ENCODE assay signal across 17 cellular contexts in genomic region chr20:5430670-5431069, GRCh38.
DNase-seq lines count a peak whose midpoint lies in the region; ATAC-seq and TF ChIP-seq lines count a peak whose summit lies in the region.
"Had no signal": no experiment of that assay in that cellular context is flagged by ENCODE, and none has a peak within 500 bp of the region (broad histone marks: within the 10 kb centered on the region; RNA-seq: fewer than 3 reads in every experiment).

No MANE protein-coding gene starts in this region.

- POLR2A ChIA-PET in HCT116 (lab: Charles Lee): no interaction called here
- POLR2A ChIA-PET in PC-3 (lab: Charles Lee; ENCODE audit: unreplicated experiment): no interaction called here

- H3K36me3 Mint-ChIP-seq in endodermal cell (ENCODE audit: low read depth): no peaks in the 10 kb centered on the region
- no peaks in the 10 kb centered on the region for H3K36me3 Mint-ChIP-seq in activated naive CD4-positive, alpha-beta T cell treated with anti-CD3 and anti-CD28 coated beads, Interleukin-2, amount 10 ng/mL, durations not matched to agents 7 days and 5 days
- H3K36me3 Mint-ChIP-seq: CD4-positive, alpha-beta memory T cell; IgD-negative memory B cell had no signal

- H3K36me3 ChIP-seq in HCT116 (ENCODE audit: control insufficient read depth in 1 of 2, insufficient read depth in 2 of 2, low read length in 2 of 2) (no peaks in the 10 kb centered on the region), PC-3 (ENCODE audit: low read depth, low read length) (no peaks in the 10 kb centered on the region), endodermal cell (ENCODE audit: control insufficient read depth, insufficient read depth, low read length) (no peaks in the 10 kb centered on the region), kidney epithelial cell (ENCODE audit: control insufficient read depth, insufficient read depth, low read length) (no peaks in the 10 kb centered on the region), prostate gland (no peaks in the 10 kb centered on the region)

- RAD21 ChIA-PET in HCT116 (lab: Charles Lee; ENCODE audit: low non-redundant PET in 1 of 2, low total read pairs in 2 of 2, uncharacterized antibody in 2 of 2, unreplicated experiment in 2 of 2): no interaction called here

- WGBS in endodermal cell (ENCODE audit: insufficient coverage in 1 of 2, insufficient read length in 1 of 2), 2 experiments: 72 to 75% methylated on average over 2 of the region's 2 CpGs
- WGBS in prostate gland: 16% methylated on average over 2 of the region's 2 CpGs

- H3K4me2 ChIP-seq in HCT116 (ENCODE audit: low read length) (no peak overlapping the region), PC-3 (ENCODE audit: low read length) (no peak overlapping the region)

- no peaks in the 10 kb centered on the region for H3K4me1 ChIP-seq in HCT116 (ENCODE audit: control insufficient read depth in 1 of 2, insufficient read depth in 2 of 2, low read length in 2 of 2)
- no peaks in the 10 kb centered on the region for H3K4me1 ChIP-seq in PC-3 (ENCODE audit: insufficient read depth, low read length)
- H3K4me1 ChIP-seq in endodermal cell (ENCODE audit: control insufficient read depth, insufficient read depth, low read length): peaks cover 8% of the 10 kb centered on the region
- H3K4me1 ChIP-seq in prostate gland (replicated peaks): no peaks in the 10 kb centered on the region

- H3K9me3 ChIP-seq in HCT116 (ENCODE audit: control insufficient read depth in 1 of 2, insufficient read depth in 1 of 2, low read depth in 1 of 2, low read length in 2 of 2): no peaks in the 10 kb centered on the region
- no peaks in the 10 kb centered on the region for H3K9me3 ChIP-seq in PC-3 (ENCODE audit: low read length)
- no peaks in the 10 kb centered on the region for H3K9me3 ChIP-seq in endodermal cell (ENCODE audit: control insufficient read depth, low read length)
- no peaks in the 10 kb centered on the region for H3K9me3 ChIP-seq in prostate gland

- H4K20me1 ChIP-seq in HCT116 (ENCODE audit: insufficient read depth) (no peaks in the 10 kb centered on the region), PC-3 (ENCODE audit: low read length) (no peaks in the 10 kb centered on the region)

- BruUV-seq in HCT116 (replicated peaks; lab: Mats Ljungman, UMichigan) (no TSS peak), PC-3 (replicated peaks; lab: Mats Ljungman, UMichigan) (no TSS peak)

- intact Hi-C loops in HCT116 (cut with micrococcal nuclease): no loop called here
- intact Hi-C loops in PC-3 (cut with micrococcal nuclease): loop anchor here (5.0 kb wide), 1 partner anchor 223 kb away; no protein-coding TSS in a partner anchor
- intact Hi-C loops in prostate gland (cut with DNase I): no loop called here

- CTCF ChIA-PET in HCT116 (lab: Charles Lee) (interaction anchor here (1.6 to 2.1 kb wide), 3 partner anchors 13 to 225 kb away, joined by 4 to 7 read pairs (median 5); no protein-coding TSS in a partner anchor), PC-3 (lab: Charles Lee) (no interaction called here)
- CTCF ChIA-PET in activated naive CD4-positive, alpha-beta T cell treated with anti-CD3 and anti-CD28 coated beads, Interleukin-2, amount 10 ng/mL, durations not matched to agents 7 days and 5 days (lab: Charles Lee): interaction anchor here (0.9 kb wide), 1 partner anchor 17 kb away, joined by 3 read pairs; no protein-coding TSS in a partner anchor

- H3K27me3 Mint-ChIP-seq in endodermal cell (ENCODE audit: insufficient read depth): peaks cover 8% of the 10 kb centered on the region
- peaks cover 11% of the 10 kb centered on the region for H3K27me3 Mint-ChIP-seq in activated naive CD4-positive, alpha-beta T cell treated with anti-CD3 and anti-CD28 coated beads, Interleukin-2, amount 10 ng/mL, durations not matched to agents 7 days and 5 days

- H3K9me3 Mint-ChIP-seq in endodermal cell: no peaks in the 10 kb centered on the region
- H3K9me3 Mint-ChIP-seq in activated naive CD4-positive, alpha-beta T cell treated with anti-CD3 and anti-CD28 coated beads, Interleukin-2, amount 10 ng/mL, durations not matched to agents 7 days and 5 days: no peaks in the 10 kb centered on the region
- H3K9me3 Mint-ChIP-seq: IgD-negative memory B cell had no signal

- peaks cover 10% of the 10 kb centered on the region for H3K4me1 Mint-ChIP-seq in endodermal cell
- no peaks in the 10 kb centered on the region for H3K4me1 Mint-ChIP-seq in activated naive CD4-positive, alpha-beta T cell treated with anti-CD3 and anti-CD28 coated beads, Interleukin-2, amount 10 ng/mL, durations not matched to agents 7 days and 5 days
- H3K4me1 Mint-ChIP-seq: B cell; CD4-positive, alpha-beta memory T cell; IgD-negative memory B cell had no signal

- TF ChIP-seq CTCF in HCT116 (IDR thresholded peaks at IDR 0.05 in 2 of 3, conservative IDR thresholded peaks at IDR 0.05 in 1 of 3; ENCODE audit: borderline replicate concordance in 1 of 3, insufficient read depth in 1 of 3, low read depth in 2 of 3, low read length in 2 of 3) (peak; percentile 27 to 45 (median 33); a peak in 4 of 6 replicates), PC-3 (conservative IDR thresholded peaks at IDR 0.05; ENCODE audit: low read depth, low read length) (peak; percentile 47; the same call in 1 of the 2 replicates), endodermal cell (conservative IDR thresholded peaks at IDR 0.05) (peak; percentile 68), kidney epithelial cell (IDR thresholded peaks at IDR 0.05; ENCODE audit: insufficient read depth, low read length, poor library complexity, severe bottlenecking) (peak; percentile 12), prostate gland (IDR thresholded peaks at IDR 0.05) (no peak)

- H3K27ac Mint-ChIP-seq in endodermal cell: no peak overlapping the region
- no peak overlapping the region for H3K27ac Mint-ChIP-seq in activated naive CD4-positive, alpha-beta T cell treated with anti-CD3 and anti-CD28 coated beads, Interleukin-2, amount 10 ng/mL, durations not matched to agents 7 days and 5 days
- H3K27ac Mint-ChIP-seq: B cell; CD4-positive, alpha-beta memory T cell; IgD-negative memory B cell had no signal

- no peaks in the 10 kb centered on the region for H3K9me2 ChIP-seq in HCT116 (ENCODE audit: insufficient read depth)
- H3K9me2 ChIP-seq in PC-3 (replicated peaks; ENCODE audit: low read length): no peaks in the 10 kb centered on the region

- no peaks in the 10 kb centered on the region for H3F3A ChIP-seq in PC-3 (ENCODE audit: low read length, unreplicated experiment)

- H3K4me3 Mint-ChIP-seq in endodermal cell: no peak overlapping the region
- H3K4me3 Mint-ChIP-seq in activated naive CD4-positive, alpha-beta T cell treated with anti-CD3 and anti-CD28 coated beads, Interleukin-2, amount 10 ng/mL, durations not matched to agents 7 days and 5 days: no peak overlapping the region
- H3K4me3 Mint-ChIP-seq: B cell; CD4-positive, alpha-beta memory T cell; IgD-negative memory B cell had no signal

- H3K27ac ChIP-seq in HCT116 (ENCODE audit: low read depth, low read length) (no peak overlapping the region), PC-3 (ENCODE audit: low read length) (no peak overlapping the region), endodermal cell (ENCODE audit: low read depth, low read length) (no peak overlapping the region), prostate gland (no peak overlapping the region)

- TF ChIP-seq RAD21 in HCT116 (IDR thresholded peaks at IDR 0.05; ENCODE audit: low read depth): peak; percentile 44

- ATAC-seq in HCT116 (peak; percentile 40; the same call in 1 of the 2 replicates), PC-3 (no peak)

- DNase-seq in HCT116 (ENCODE audit: low read depth, low spot score): no peak
- peak; percentile 20 for DNase-seq in PC-3
- DNase-seq in endodermal cell: no peak
- DNase-seq in kidney epithelial cell (ENCODE audit: low read depth): no peak
- no peak for DNase-seq in activated naive CD4-positive, alpha-beta T cell treated with anti-CD3 and anti-CD28 coated beads, Interleukin-2, amount 10 ng/mL, durations not matched to agents 7 days and 5 days
- DNase-seq in SIG-M5 (lab: John Stamatoyannopoulos, UW): no peak
- DNase-seq in prostate gland (ENCODE audit: low spot score): no peak
- DNase-seq: CD4-positive, alpha-beta memory T cell; DND-41; HCEC 1CT; NCI-H1436 treated with DMSO at 0.1 percent for 48 hours; NCI-H2081 treated with DMSO at 0.1 percent for 48 hours; NCI-H2227 treated with DMSO at 0.1 percent for 48 hours; NCI-H524 treated with DMSO at 0.1 percent for 48 hours; OCI-M1 had no signal

- no peak for TF ChIP-seq POLR2A in HCT116 (IDR thresholded peaks at IDR 0.05; ENCODE audit: borderline replicate concordance, extremely low read depth, insufficient read depth, insufficient read length)
- TF ChIP-seq POLR2A in prostate gland (IDR thresholded peaks at IDR 0.05): no peak

- H3K79me2 ChIP-seq in HCT116 (ENCODE audit: insufficient read depth, low read length) (no peaks in the 10 kb centered on the region), PC-3 (ENCODE audit: low read length) (no peaks in the 10 kb centered on the region)

- H3K27me3 ChIP-seq in HCT116 (ENCODE audit: insufficient read depth, low read length) (peaks cover 9% of the 10 kb centered on the region; the same call in 1 of the 2 replicates), PC-3 (ENCODE audit: low read length) (peaks cover 83% of the 10 kb centered on the region), endodermal cell (ENCODE audit: control insufficient read depth, insufficient read depth, low read length, poor library complexity, severe bottlenecking) (no peaks in the 10 kb centered on the region), kidney epithelial cell (ENCODE audit: control insufficient read depth, insufficient read depth, low read length) (no peaks in the 10 kb centered on the region), prostate gland (replicated peaks; ENCODE audit: insufficient read depth) (no peaks in the 10 kb centered on the region)

- H3K9ac ChIP-seq in HCT116 (ENCODE audit: low read length) (no peak overlapping the region), PC-3 (ENCODE audit: low read length) (no peak overlapping the region), endodermal cell (ENCODE audit: extremely low read depth, low read length, poor library complexity, severe bottlenecking) (no peak overlapping the region)

- H3K4me3 ChIP-seq in HCT116 (replicated peaks in 1 of 2; ENCODE audit: low read depth in 1 of 2, low read length in 2 of 2) (no peak overlapping the region), PC-3 (ENCODE audit: low read length) (no peak overlapping the region), endodermal cell (ENCODE audit: low read length) (no peak overlapping the region), kidney epithelial cell (ENCODE audit: low read depth, low read length) (no peak overlapping the region), prostate gland (no peak overlapping the region)

- H2AFZ ChIP-seq in HCT116 (ENCODE audit: low read depth, low read length, poor library complexity, severe bottlenecking) (no peak overlapping the region), PC-3 (ENCODE audit: low read length) (no peak overlapping the region)

TF ChIP-seq in HCT116, 20 proteins besides CTCF, POLR2A, EP300 and RAD21:
- TF ChIP-seq MAX (IDR thresholded peaks at IDR 0.05): no peak
- no peak for TF ChIP-seq EZH2 (IDR thresholded peaks at IDR 0.05)
- TF ChIP-seq SIN3A (IDR thresholded peaks at IDR 0.05; ENCODE audit: low read depth): no peak

Comparison
In these comparisons a context has a peak if more than half of its experiments do, and no peak if none do; other contexts are left out.
1. CTCF ChIP-seq: peak in HCT116 (3 of 3), PC-3 (single experiment), endodermal cell (single experiment) and kidney epithelial cell (single experiment); none in prostate gland (0 of 4).